In genomic region chr5:10557747-10558295, GRCh38 we compare ENCODE assay signal across 1 cellular context.
TF ChIP-seq lines count a peak whose summit lies in the region.

No MANE protein-coding gene starts in this region.

TF ChIP-seq in SK-N-SH, 30 proteins besides CTCF, POLR2A, EP300 and RAD21 (continued from another document):
- TF ChIP-seq USF2 (IDR thresholded peaks at IDR 0.05; ENCODE audit: borderline replicate concordance, low read depth, low read length) (no peak), CHD2 (IDR thresholded peaks at IDR 0.05; ENCODE audit: low read length, partially characterized antibody) (no peak)
TF ChIP-seq in SK-N-SH: peak in this region for 1.
